ENCODE assay signal across 1 cellular context in genomic region chr16:2969545-2970521, GRCh38.
TF ChIP-seq lines count a peak whose summit lies in the region.

No MANE protein-coding gene starts in this region.

TF ChIP-seq in GM12878, 131 proteins besides CTCF, POLR2A, EP300 and RAD21 (continues in another document):
- TF ChIP-seq BMI1 (IDR thresholded peaks at IDR 0.05; ENCODE audit: borderline replicate concordance), result no peak
- TF ChIP-seq YY1 (IDR thresholded peaks at IDR 0.05; ENCODE audit: low read depth, low read length), result 0 out of 2 replicates have a peak, but pooled peaks have one; percentile 34
- TF ChIP-seq NKRF (conservative IDR thresholded peaks at IDR 0.05), result no peak
- no peak for TF ChIP-seq RB1 (IDR thresholded peaks at IDR 0.05; ENCODE audit: borderline replicate concordance)
- no peak for TF ChIP-seq CHD4 (IDR thresholded peaks at IDR 0.05)
- peak; percentile 26; the same call in 1 of the 2 replicates for TF ChIP-seq BACH1 (IDR thresholded peaks at IDR 0.05; ENCODE audit: borderline replicate concordance)
- peak; percentile 17; the same call in 1 of the 2 replicates for TF ChIP-seq BCL11A (IDR thresholded peaks at IDR 0.05; ENCODE audit: low read depth, low read length)
- TF ChIP-seq, protein P1, sequence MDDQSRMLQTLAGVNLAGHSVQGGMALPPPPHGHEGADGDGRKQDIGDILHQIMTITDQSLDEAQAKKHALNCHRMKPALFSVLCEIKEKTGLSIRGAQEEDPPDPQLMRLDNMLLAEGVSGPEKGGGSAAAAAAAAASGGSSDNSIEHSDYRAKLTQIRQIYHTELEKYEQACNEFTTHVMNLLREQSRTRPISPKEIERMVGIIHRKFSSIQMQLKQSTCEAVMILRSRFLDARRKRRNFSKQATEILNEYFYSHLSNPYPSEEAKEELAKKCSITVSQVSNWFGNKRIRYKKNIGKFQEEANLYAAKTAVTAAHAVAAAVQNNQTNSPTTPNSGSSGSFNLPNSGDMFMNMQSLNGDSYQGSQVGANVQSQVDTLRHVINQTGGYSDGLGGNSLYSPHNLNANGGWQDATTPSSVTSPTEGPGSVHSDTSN (IDR thresholded peaks at IDR 0.05; ENCODE audit: insufficient replicate concordance, low read depth, low read length), result no peak
- no peak for TF ChIP-seq STAT1 (conservative IDR thresholded peaks at IDR 0.05)
- TF ChIP-seq CBX3 (IDR thresholded peaks at IDR 0.05; ENCODE audit: borderline replicate concordance, low read depth), result no peak
- TF ChIP-seq, protein P2, sequence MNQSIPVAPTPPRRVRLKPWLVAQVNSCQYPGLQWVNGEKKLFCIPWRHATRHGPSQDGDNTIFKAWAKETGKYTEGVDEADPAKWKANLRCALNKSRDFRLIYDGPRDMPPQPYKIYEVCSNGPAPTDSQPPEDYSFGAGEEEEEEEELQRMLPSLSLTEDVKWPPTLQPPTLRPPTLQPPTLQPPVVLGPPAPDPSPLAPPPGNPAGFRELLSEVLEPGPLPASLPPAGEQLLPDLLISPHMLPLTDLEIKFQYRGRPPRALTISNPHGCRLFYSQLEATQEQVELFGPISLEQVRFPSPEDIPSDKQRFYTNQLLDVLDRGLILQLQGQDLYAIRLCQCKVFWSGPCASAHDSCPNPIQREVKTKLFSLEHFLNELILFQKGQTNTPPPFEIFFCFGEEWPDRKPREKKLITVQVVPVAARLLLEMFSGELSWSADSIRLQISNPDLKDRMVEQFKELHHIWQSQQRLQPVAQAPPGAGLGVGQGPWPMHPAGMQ (IDR thresholded peaks at IDR 0.05; ENCODE audit: borderline replicate concordance), result no peak
- TF ChIP-seq, protein P3, sequence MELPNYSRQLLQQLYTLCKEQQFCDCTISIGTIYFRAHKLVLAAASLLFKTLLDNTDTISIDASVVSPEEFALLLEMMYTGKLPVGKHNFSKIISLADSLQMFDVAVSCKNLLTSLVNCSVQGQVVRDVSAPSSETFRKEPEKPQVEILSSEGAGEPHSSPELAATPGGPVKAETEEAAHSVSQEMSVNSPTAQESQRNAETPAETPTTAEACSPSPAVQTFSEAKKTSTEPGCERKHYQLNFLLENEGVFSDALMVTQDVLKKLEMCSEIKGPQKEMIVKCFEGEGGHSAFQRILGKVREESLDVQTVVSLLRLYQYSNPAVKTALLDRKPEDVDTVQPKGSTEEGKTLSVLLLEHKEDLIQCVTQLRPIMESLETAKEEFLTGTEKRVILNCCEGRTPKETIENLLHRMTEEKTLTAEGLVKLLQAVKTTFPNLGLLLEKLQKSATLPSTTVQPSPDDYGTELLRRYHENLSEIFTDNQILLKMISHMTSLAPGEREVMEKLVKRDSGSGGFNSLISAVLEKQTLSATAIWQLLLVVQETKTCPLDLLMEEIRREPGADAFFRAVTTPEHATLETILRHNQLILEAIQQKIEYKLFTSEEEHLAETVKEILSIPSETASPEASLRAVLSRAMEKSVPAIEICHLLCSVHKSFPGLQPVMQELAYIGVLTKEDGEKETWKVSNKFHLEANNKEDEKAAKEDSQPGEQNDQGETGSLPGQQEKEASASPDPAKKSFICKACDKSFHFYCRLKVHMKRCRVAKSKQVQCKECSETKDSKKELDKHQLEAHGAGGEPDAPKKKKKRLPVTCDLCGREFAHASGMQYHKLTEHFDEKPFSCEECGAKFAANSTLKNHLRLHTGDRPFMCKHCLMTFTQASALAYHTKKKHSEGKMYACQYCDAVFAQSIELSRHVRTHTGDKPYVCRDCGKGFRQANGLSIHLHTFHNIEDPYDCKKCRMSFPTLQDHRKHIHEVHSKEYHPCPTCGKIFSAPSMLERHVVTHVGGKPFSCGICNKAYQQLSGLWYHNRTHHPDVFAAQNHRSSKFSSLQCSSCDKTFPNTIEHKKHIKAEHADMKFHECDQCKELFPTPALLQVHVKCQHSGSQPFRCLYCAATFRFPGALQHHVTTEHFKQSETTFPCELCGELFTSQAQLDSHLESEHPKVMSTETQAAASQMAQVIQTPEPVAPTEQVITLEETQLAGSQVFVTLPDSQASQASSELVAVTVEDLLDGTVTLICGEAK (IDR thresholded peaks at IDR 0.05; ENCODE audit: borderline replicate concordance), result no peak
- TF ChIP-seq, protein P4, sequence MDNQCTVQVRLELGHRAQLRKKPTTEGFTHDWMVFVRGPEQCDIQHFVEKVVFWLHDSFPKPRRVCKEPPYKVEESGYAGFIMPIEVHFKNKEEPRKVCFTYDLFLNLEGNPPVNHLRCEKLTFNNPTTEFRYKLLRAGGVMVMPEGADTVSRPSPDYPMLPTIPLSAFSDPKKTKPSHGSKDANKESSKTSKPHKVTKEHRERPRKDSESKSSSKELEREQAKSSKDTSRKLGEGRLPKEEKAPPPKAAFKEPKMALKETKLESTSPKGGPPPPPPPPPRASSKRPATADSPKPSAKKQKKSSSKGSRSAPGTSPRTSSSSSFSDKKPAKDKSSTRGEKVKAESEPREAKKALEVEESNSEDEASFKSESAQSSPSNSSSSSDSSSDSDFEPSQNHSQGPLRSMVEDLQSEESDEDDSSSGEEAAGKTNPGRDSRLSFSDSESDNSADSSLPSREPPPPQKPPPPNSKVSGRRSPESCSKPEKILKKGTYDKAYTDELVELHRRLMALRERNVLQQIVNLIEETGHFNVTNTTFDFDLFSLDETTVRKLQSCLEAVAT (IDR thresholded peaks at IDR 0.05), result no peak
- no peak for TF ChIP-seq ZSCAN29 (IDR thresholded peaks at IDR 0.05)
- no peak for TF ChIP-seq TARDBP (IDR thresholded peaks at IDR 0.05; ENCODE audit: borderline replicate concordance)
- TF ChIP-seq CREB1 (IDR thresholded peaks at IDR 0.05; ENCODE audit: low read depth), result 0 out of 2 replicates have a peak, but pooled peaks have one; percentile 18
- TF ChIP-seq POLR2AphosphoS5 (IDR thresholded peaks at IDR 0.05; ENCODE audit: low read length), result 0 out of 2 replicates have a peak, but pooled peaks have one; percentile 29
- TF ChIP-seq SIN3A (IDR thresholded peaks at IDR 0.05; ENCODE audit: low read depth, low read length), result peak; percentile 65; the same call in 1 of the 2 replicates
- no peak for TF ChIP-seq PAX8 (IDR thresholded peaks at IDR 0.05)
- TF ChIP-seq EZH2 (IDR thresholded peaks at IDR 0.05; ENCODE audit: borderline replicate concordance, control insufficient read depth, low read depth, low read length), result no peak
- 0 out of 4 replicates have a peak, but pooled peaks have one; percentile 31 to 47 for TF ChIP-seq IKZF2 (IDR thresholded peaks at IDR 0.05)
- TF ChIP-seq HDAC6 (IDR thresholded peaks at IDR 0.05; ENCODE audit: unreplicated experiment), result no peak
- 0 out of 3 replicates have a peak, but pooled peaks have one; percentile 6 for TF ChIP-seq POU2F2 (IDR thresholded peaks at IDR 0.05; ENCODE audit: borderline replicate concordance, low read depth, low read length)
- TF ChIP-seq TCF7 (IDR thresholded peaks at IDR 0.05; ENCODE audit: borderline replicate concordance), result no peak
- 0 out of 2 replicates have a peak, but pooled peaks have one; percentile 49 for TF ChIP-seq CHD2 (IDR thresholded peaks at IDR 0.05; ENCODE audit: borderline replicate concordance, low read depth, low read length)
- no peak for TF ChIP-seq ELK1 (IDR thresholded peaks at IDR 0.05; ENCODE audit: low read depth, low read length)
- no peak for TF ChIP-seq SREBF1 (IDR thresholded peaks at IDR 0.05; ENCODE audit: low read length)
- no peak for TF ChIP-seq ZNF592 (IDR thresholded peaks at IDR 0.05)
- no peak for TF ChIP-seq CREM (IDR thresholded peaks at IDR 0.05; ENCODE audit: low read depth)
- TF ChIP-seq CHD1 (IDR thresholded peaks at IDR 0.05; ENCODE audit: low read depth, low read length), result no peak
- TF ChIP-seq ZNF207 (IDR thresholded peaks at IDR 0.05; ENCODE audit: borderline replicate concordance), result no peak
- TF ChIP-seq MEF2A (IDR thresholded peaks at IDR 0.05; ENCODE audit: insufficient read depth, low read depth, low read length), result no peak
- TF ChIP-seq TAF1 (IDR thresholded peaks at IDR 0.05; ENCODE audit: borderline replicate concordance, low read depth, low read length), result no peak
- TF ChIP-seq, protein P5, sequence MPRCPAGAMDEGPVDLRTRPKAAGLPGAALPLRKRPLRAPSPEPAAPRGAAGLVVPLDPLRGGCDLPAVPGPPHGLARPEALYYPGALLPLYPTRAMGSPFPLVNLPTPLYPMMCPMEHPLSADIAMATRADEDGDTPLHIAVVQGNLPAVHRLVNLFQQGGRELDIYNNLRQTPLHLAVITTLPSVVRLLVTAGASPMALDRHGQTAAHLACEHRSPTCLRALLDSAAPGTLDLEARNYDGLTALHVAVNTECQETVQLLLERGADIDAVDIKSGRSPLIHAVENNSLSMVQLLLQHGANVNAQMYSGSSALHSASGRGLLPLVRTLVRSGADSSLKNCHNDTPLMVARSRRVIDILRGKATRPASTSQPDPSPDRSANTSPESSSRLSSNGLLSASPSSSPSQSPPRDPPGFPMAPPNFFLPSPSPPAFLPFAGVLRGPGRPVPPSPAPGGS (IDR thresholded peaks at IDR 0.05; ENCODE audit: borderline replicate concordance, insufficient read depth, low read depth, low read length, poor library complexity, severe bottlenecking), result peak; percentile 54
- TF ChIP-seq GABPA (IDR thresholded peaks at IDR 0.05; ENCODE audit: low read depth), result no peak
- TF ChIP-seq SP1 (IDR thresholded peaks at IDR 0.05; ENCODE audit: low read depth, low read length), result no peak
- TF ChIP-seq SMAD5 (IDR thresholded peaks at IDR 0.05; ENCODE audit: low read depth), result no peak
- no peak for TF ChIP-seq NR2C1 (IDR thresholded peaks at IDR 0.05)
- TF ChIP-seq RELB (IDR thresholded peaks at IDR 0.05; ENCODE audit: low read depth), result 0 out of 2 replicates have a peak, but pooled peaks have one; percentile 29
- no peak for TF ChIP-seq USF2 (IDR thresholded peaks at IDR 0.05; ENCODE audit: borderline replicate concordance, low read depth, low read length)
- no peak for TF ChIP-seq ATF7 (IDR thresholded peaks at IDR 0.05; ENCODE audit: low read depth)
- TF ChIP-seq TCF3 (IDR thresholded peaks at IDR 0.05; ENCODE audit: borderline replicate concordance, insufficient read depth, low read depth, low read length), result 0 out of 2 replicates have a peak, but pooled peaks have one; percentile 14
